In genomic region chrX:109270580-109271484, GRCh38 we compare ENCODE assay signal across 8 cellular contexts.
DNase-seq lines count a peak whose midpoint lies in the region; ATAC-seq and TF ChIP-seq lines count a peak whose summit lies in the region.

No MANE protein-coding gene starts in this region.

- WGBS in tibial nerve, 2 donors = 29 to 33% methylated on average over 2 of the region's 2 CpGs

- POLR2A ChIA-PET in PC-3 (lab: Charles Lee; ENCODE audit: unreplicated experiment) = no interaction called here

- no peak overlapping the region for H3K27ac ChIP-seq in tibial nerve
- H3K27ac ChIP-seq in PC-3 (ENCODE audit: low read length) = no peak overlapping the region

- peaks cover 4% of the 10 kb centered on the region for H3K36me3 Mint-ChIP-seq in Calu3 (ENCODE audit: insufficient read depth, unreplicated experiment)

- no peak overlapping the region for H3K4me3 ChIP-seq in tibial nerve
- no peak overlapping the region for H3K4me3 ChIP-seq in PC-3 (ENCODE audit: low read length)

- peaks cover 47% of the 10 kb centered on the region for H3K4me1 Mint-ChIP-seq in Calu3 (ENCODE audit: low read depth, unreplicated experiment)

- no peaks in the 10 kb centered on the region for H3K27me3 Mint-ChIP-seq in Calu3 (ENCODE audit: unreplicated experiment)

- no TSS peak for BruUV-seq in Calu3 (replicated peaks; lab: Mats Ljungman, UMichigan)
- no TSS peak for BruUV-seq in PC-3 (replicated peaks; lab: Mats Ljungman, UMichigan)

- H3F3A ChIP-seq in PC-3 (ENCODE audit: low read length, unreplicated experiment) = no peaks in the 10 kb centered on the region

- H3K9me3 Mint-ChIP-seq in Calu3 (ENCODE audit: low read depth, unreplicated experiment) = peaks cover 2% of the 10 kb centered on the region

- no peaks in the 10 kb centered on the region for H3K9me2 ChIP-seq in PC-3 (replicated peaks; ENCODE audit: low read length)

- TF ChIP-seq EP300 in tibial nerve (IDR thresholded peaks at IDR 0.05) = no peak

- DNase-seq in Calu3 (peak; percentile 83), SW480 (ENCODE audit: low spot score) (peak; percentile 6), tibial nerve (ENCODE audit: low spot score in 2 of 2) (no peak), PC-3 (no peak), H4 (ENCODE audit: low spot score) (no peak)
- peak; percentile 14 to 30 for DNase-seq in stimulated activated CD8-positive, alpha-beta memory T cell treated with anti-CD3 and anti-CD28 coated beads, Interleukin-2, amount 100 ng/mL, for 48 hours (ENCODE audit: low read depth in 2 of 2)

- peak overlapping the region; percentile 80 for H3K27ac Mint-ChIP-seq in Calu3 (ENCODE audit: unreplicated experiment)

- H3K9me3 ChIP-seq in tibial nerve = no peaks in the 10 kb centered on the region
- H3K9me3 ChIP-seq in PC-3 (ENCODE audit: low read length) = no peaks in the 10 kb centered on the region

- no peaks in the 10 kb centered on the region for H3K79me2 ChIP-seq in PC-3 (ENCODE audit: low read length)

- intact Hi-C loops in Calu3 (cut with micrococcal nuclease; ENCODE audit: unreplicated experiment) = loop anchor here (1.0 to 5.0 kb wide), 2 partner anchors 10 to 111 kb away; no protein-coding TSS in a partner anchor
- intact Hi-C loops in PC-3 (cut with micrococcal nuclease) = no loop called here

- no peak overlapping the region for H3K9ac ChIP-seq in PC-3 (ENCODE audit: low read length)

- no peak overlapping the region for H2AFZ ChIP-seq in PC-3 (ENCODE audit: low read length)

- CTCF ChIA-PET in Calu3 (lab: Charles Lee) = interaction anchor here (1.6 kb wide), 1 partner anchor 10 kb away, joined by 8 read pairs; no protein-coding TSS in a partner anchor
- CTCF ChIA-PET in PC-3 (lab: Charles Lee) = no interaction called here

- H3K4me2 ChIP-seq in PC-3 (ENCODE audit: low read length) = no peak overlapping the region

- peaks cover 0 to 7% of the 10 kb centered on the region in 2 donors for H3K27me3 ChIP-seq in tibial nerve
- H3K27me3 ChIP-seq in PC-3 (ENCODE audit: low read length) = no peaks in the 10 kb centered on the region

- no peak overlapping the region for H3K4me3 Mint-ChIP-seq in Calu3 (ENCODE audit: low read depth, unreplicated experiment)

- no peak for TF ChIP-seq POLR2A in tibial nerve (IDR thresholded peaks at IDR 0.05)

- no peaks in the 10 kb centered on the region for H4K20me1 ChIP-seq in PC-3 (ENCODE audit: low read length)

- H3K4me1 ChIP-seq in tibial nerve (no peaks in the 10 kb centered on the region), PC-3 (ENCODE audit: insufficient read depth, low read length) (no peaks in the 10 kb centered on the region)

- TF ChIP-seq CTCF in Calu3 (IDR thresholded peaks at IDR 0.05; ENCODE audit: unreplicated experiment) = no peak
- TF ChIP-seq CTCF in tibial nerve (IDR thresholded peaks at IDR 0.05) = no peak
- TF ChIP-seq CTCF in PC-3 (conservative IDR thresholded peaks at IDR 0.05; ENCODE audit: low read depth, low read length) = no peak

- ATAC-seq in GM19372 (IDR thresholded peaks at IDR 0.05; ENCODE audit: low read depth, unreplicated experiment) (peak; percentile 81), HG03175 (IDR thresholded peaks at IDR 0.05; ENCODE audit: unreplicated experiment) (peak; percentile 98), PC-3 (no peak)

- H3K36me3 ChIP-seq in tibial nerve (no peaks in the 10 kb centered on the region), PC-3 (ENCODE audit: low read depth, low read length) (no peaks in the 10 kb centered on the region)

Comparison
In these comparisons a context has a peak if more than half of its experiments do, and no peak if none do; other contexts are left out.
1. DNase-seq: peak in Calu3 (single experiment), SW480 (single experiment) and stimulated activated CD8-positive, alpha-beta memory T cell treated with anti-CD3 and anti-CD28 coated beads, Interleukin-2, amount 100 ng/mL, for 48 hours (2 of 2); none in tibial nerve (0 of 2), PC-3 (single experiment) and H4 (single experiment).